1 cellular context compared by ENCODE assay signal in the genomic region with DNA sequence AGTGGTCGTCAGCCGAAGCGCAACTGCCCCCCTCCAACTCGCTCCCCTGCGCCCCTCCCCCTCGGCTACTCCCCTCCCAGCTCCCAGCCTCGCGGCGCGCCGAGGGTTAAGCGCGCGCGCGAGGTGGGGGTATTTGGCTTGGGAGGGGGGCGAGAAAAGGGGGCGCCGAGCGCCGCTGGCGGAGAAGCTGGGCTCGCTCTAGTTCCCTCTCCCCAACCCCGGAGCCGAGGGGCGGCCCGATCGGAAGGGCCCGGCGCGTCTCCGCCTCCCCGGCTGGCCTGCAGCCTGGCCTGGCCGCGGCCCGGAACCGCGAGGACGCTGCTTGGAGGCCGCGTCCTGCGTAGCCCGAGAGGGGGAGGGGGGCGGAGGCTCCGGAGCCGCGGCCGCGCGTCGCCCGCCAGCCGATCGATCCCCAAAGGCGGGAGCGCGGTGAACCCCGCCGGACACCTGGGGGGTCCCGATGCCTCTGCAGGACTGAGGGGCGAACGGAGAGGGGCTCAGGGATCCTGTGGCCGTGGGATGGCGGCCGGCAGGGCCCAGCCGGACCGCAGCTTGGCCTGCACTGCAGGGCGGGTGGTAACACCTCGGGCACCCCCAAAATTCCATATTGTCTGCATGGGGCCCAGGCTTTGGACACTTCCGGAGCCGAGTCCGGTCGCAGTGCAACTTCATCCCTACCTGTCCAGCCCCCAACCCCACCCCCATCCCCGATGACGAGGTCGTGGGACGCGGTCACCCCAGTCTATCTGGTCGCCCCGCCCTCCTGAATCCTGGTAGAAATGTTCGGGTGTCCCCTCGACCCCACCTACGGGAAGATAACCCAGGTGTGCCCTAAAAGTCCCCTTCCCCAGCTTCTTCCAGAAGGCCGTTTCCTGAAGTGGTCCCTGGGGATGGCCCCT.
TF ChIP-seq lines count a peak whose summit lies in the region.

No MANE protein-coding gene starts in this region.

TF ChIP-seq in WTC11, 78 proteins besides CTCF, POLR2A, EP300 and RAD21 (continued from another document):
- TF ChIP-seq, protein P1, sequence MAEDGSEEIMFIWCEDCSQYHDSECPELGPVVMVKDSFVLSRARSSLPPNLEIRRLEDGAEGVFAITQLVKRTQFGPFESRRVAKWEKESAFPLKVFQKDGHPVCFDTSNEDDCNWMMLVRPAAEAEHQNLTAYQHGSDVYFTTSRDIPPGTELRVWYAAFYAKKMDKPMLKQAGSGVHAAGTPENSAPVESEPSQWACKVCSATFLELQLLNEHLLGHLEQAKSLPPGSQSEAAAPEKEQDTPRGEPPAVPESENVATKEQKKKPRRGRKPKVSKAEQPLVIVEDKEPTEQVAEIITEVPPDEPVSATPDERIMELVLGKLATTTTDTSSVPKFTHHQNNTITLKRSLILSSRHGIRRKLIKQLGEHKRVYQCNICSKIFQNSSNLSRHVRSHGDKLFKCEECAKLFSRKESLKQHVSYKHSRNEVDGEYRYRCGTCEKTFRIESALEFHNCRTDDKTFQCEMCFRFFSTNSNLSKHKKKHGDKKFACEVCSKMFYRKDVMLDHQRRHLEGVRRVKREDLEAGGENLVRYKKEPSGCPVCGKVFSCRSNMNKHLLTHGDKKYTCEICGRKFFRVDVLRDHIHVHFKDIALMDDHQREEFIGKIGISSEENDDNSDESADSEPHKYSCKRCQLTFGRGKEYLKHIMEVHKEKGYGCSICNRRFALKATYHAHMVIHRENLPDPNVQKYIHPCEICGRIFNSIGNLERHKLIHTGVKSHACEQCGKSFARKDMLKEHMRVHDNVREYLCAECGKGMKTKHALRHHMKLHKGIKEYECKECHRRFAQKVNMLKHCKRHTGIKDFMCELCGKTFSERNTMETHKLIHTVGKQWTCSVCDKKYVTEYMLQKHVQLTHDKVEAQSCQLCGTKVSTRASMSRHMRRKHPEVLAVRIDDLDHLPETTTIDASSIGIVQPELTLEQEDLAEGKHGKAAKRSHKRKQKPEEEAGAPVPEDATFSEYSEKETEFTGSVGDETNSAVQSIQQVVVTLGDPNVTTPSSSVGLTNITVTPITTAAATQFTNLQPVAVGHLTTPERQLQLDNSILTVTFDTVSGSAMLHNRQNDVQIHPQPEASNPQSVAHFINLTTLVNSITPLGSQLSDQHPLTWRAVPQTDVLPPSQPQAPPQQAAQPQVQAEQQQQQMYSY (CRISPR knock-in tag; IDR thresholded peaks at IDR 0.05), result peak; percentile 43; the same call in 1 of the 2 replicates
- TF ChIP-seq FOXK1 (CRISPR knock-in tag; IDR thresholded peaks at IDR 0.05), result 0 out of 2 replicates have a peak, but pooled peaks have one; percentile 23
- TF ChIP-seq ZNF219 (CRISPR knock-in tag; IDR thresholded peaks at IDR 0.05; ENCODE audit: borderline replicate concordance), result no peak
- TF ChIP-seq FOXP1 (CRISPR knock-in tag; IDR thresholded peaks at IDR 0.05; ENCODE audit: borderline replicate concordance), result no peak
- peak; percentile 76 for TF ChIP-seq GABPB1 (CRISPR knock-in tag; IDR thresholded peaks at IDR 0.05)
- TF ChIP-seq ZNF263 (CRISPR knock-in tag; IDR thresholded peaks at IDR 0.05; ENCODE audit: low read depth), result 0 out of 2 replicates have a peak, but pooled peaks have one; percentile 14
- TF ChIP-seq ZNF317 (CRISPR knock-in tag; IDR thresholded peaks at IDR 0.05; ENCODE audit: borderline replicate concordance, low read depth), result 0 out of 2 replicates have a peak, but pooled peaks have one; percentile 13
- no peak for TF ChIP-seq OVOL2 (CRISPR knock-in tag; IDR thresholded peaks at IDR 0.05; ENCODE audit: borderline replicate concordance)
